ENCODE assay signal across 9 cellular contexts in genomic region chr7:118311121-118311803, GRCh38.
DNase-seq lines count a peak whose midpoint lies in the region; ATAC-seq and TF ChIP-seq lines count a peak whose summit lies in the region.
"Had no signal": no experiment of that assay in that cellular context is flagged by ENCODE, and none has a peak within 500 bp of the region (broad histone marks: within the 10 kb centered on the region; RNA-seq: fewer than 3 reads in every experiment).

No MANE protein-coding gene starts in this region.

- no peaks in the 10 kb centered on the region for H3K27me3 ChIP-seq in HL-60 (ENCODE audit: insufficient read depth, poor library complexity, severe bottlenecking)

- DNase-seq in HL-60 (ENCODE audit: low read depth in 1 of 2, low spot score in 1 of 2) (peak; percentile 81 to 95), choroid plexus epithelial cell (ENCODE audit: low read depth) (peak; percentile 63), NCI-H345 (lab: John Stamatoyannopoulos, UW) (no peak), inferior parietal cortex (ENCODE audit: extremely low spot score) (no peak), mesenteric fat pad (ENCODE audit: low spot score) (no peak)
- DNase-seq in stimulated activated CD4-positive, alpha-beta T cell treated with anti-CD3 and anti-CD28 coated beads, Interleukin-2, amount 100 ng/mL, for 48 hours = no peak
- DNase-seq: activated CD8-positive, alpha-beta memory T cell treated with anti-CD3 and anti-CD28 coated beads for 24 hours had no signal

- no peak for TF ChIP-seq CTCF in HL-60 (IDR thresholded peaks at IDR 0.05; ENCODE audit: insufficient read depth, low read length)
- TF ChIP-seq CTCF in choroid plexus epithelial cell (conservative IDR thresholded peaks at IDR 0.05; ENCODE audit: low read depth, low read length) = no peak

- ATAC-seq in GM18517 (IDR thresholded peaks at IDR 0.05; ENCODE audit: unreplicated experiment) = peak; percentile 90
- ATAC-seq in GM21786 (IDR thresholded peaks at IDR 0.05; ENCODE audit: unreplicated experiment) = peak; percentile 75

- H3K4me3 ChIP-seq in HL-60 (replicated peaks; ENCODE audit: insufficient read depth, low read length) (no peak overlapping the region), choroid plexus epithelial cell (ENCODE audit: low read depth, low read length) (no peak overlapping the region)

- H3K27ac ChIP-seq in HL-60 (replicated peaks) = peak overlapping the region; percentile 80

Comparison
In these comparisons a context has a peak if more than half of its experiments do, and no peak if none do; other contexts are left out.
1. DNase-seq: peak in HL-60 (2 of 2) and choroid plexus epithelial cell (single experiment); none in NCI-H345 (single experiment), stimulated activated CD4-positive, alpha-beta T cell treated with anti-CD3 and anti-CD28 coated beads, Interleukin-2, amount 100 ng/mL, for 48 hours (0 of 2), inferior parietal cortex (single experiment) and mesenteric fat pad (single experiment).